10 cellular contexts compared by ENCODE assay signal in genomic region chr1:11869104-11869503, GRCh38. TPM values are rescaled to one million over a fixed set of nuclear protein-coding genes. Genes with fewer than 3 reads are reported as not detected.
"Had no signal": no experiment of that assay in that cellular context is flagged by ENCODE, and none has a peak within 500 bp of the region (broad histone marks: within the 10 kb centered on the region; RNA-seq: fewer than 3 reads in every experiment).

No MANE protein-coding gene starts in this region.

- H3K4me2 ChIP-seq: KMS-11 had no signal

- DNase-seq: IMR-90, KBM-7, KG1 had no signal

- H3K9ac ChIP-seq: KMS-11 had no signal

- FAIRE-seq: HepG2, HTR-8/SVneo had no signal

- ATAC-seq: HepG2 had no signal

- H3K27ac ChIP-seq: HL-60, KMS-11 had no signal

RNA-seq across cellular contexts. Expression of gene NPPB, which starts 10.4 kb away (rescaled TPM):
- total RNA-seq: HepG2, HT-29, HT1080, IMR-90 had no signal
- polyA plus RNA-seq: IgD-negative memory B cell, IMR-90 had no signal

RNA-seq across cellular contexts. Expression of gene NPPA, which starts 21.5 kb away (rescaled TPM):
- total RNA-seq: HepG2, HT-29, HT1080, IMR-90 had no signal
- polyA plus RNA-seq: HepG2, IgD-negative memory B cell, IMR-90 had no signal
